26 cellular contexts compared by ENCODE assay signal in the genomic region with DNA sequence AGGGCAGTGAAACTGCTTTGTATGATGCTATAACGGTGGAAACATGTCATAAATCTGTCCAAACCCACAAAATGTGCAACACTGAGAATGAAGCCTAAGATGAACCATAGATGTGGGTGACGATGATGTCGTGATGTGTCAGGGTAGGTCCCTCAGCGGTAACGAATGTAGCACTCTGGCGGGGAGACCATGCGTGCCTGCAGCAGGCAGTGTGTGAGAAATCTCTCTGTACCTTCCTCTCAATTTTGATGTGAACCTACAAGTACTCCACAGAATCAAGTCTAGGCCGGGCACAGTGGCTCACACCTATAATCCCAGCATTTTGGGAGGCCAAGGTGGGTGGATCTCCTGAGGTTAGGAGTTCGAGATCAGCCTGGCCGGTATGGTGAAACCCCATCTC.
DNase-seq lines count a peak whose midpoint lies in the region; ATAC-seq and TF ChIP-seq lines count a peak whose summit lies in the region.
"Had no signal": no experiment of that assay in that cellular context is flagged by ENCODE, and none has a peak within 500 bp of the region (broad histone marks: within the 10 kb centered on the region; RNA-seq: fewer than 3 reads in every experiment).

No MANE protein-coding gene starts in this region.

- no peaks in the 10 kb centered on the region for H3K9me3 Mint-ChIP-seq in activated CD8-positive, alpha-beta T cell treated with anti-CD3 and anti-CD28 coated beads for 36 hours
- H3K9me3 Mint-ChIP-seq in activated CD8-positive, alpha-beta T cell treated with anti-CD3 and anti-CD28 coated beads, Interleukin-2, amount 10 ng/mL, durations not matched to agents 7 days and 5 days (ENCODE audit: insufficient read depth) = no peaks in the 10 kb centered on the region
- H3K9me3 Mint-ChIP-seq: CD8-positive, alpha-beta memory T cell had no signal

- TF ChIP-seq POLR2A in ovary (IDR thresholded peaks at IDR 0.05) = no peak

- 90 to 93% (median 93%) methylated on average over 10 of the region's 10 CpGs for WGBS in ovary, 3 donors

- no peaks in the 10 kb centered on the region for H3K27me3 Mint-ChIP-seq in activated CD8-positive, alpha-beta T cell treated with anti-CD3 and anti-CD28 coated beads for 36 hours
- no peaks in the 10 kb centered on the region for H3K27me3 Mint-ChIP-seq in activated CD8-positive, alpha-beta T cell treated with anti-CD3 and anti-CD28 coated beads, Interleukin-2, amount 10 ng/mL, durations not matched to agents 7 days and 5 days (ENCODE audit: low read depth)
- H3K27me3 Mint-ChIP-seq: B cell; CD8-positive, alpha-beta memory T cell; naive thymus-derived CD8-positive, alpha-beta T cell had no signal

- H3K4me1 ChIP-seq in upper lobe of right lung = no peaks in the 10 kb centered on the region
- H3K4me1 ChIP-seq in ovary (ENCODE audit: insufficient read depth) = no peaks in the 10 kb centered on the region
- H3K4me1 ChIP-seq: A549 had no signal

- H3K36me3 ChIP-seq in upper lobe of right lung (no peaks in the 10 kb centered on the region), ovary (no peaks in the 10 kb centered on the region)
- H3K36me3 ChIP-seq: vagina had no signal

- no peak overlapping the region for H3K4me3 Mint-ChIP-seq in activated CD8-positive, alpha-beta T cell treated with anti-CD3 and anti-CD28 coated beads for 36 hours
- H3K4me3 Mint-ChIP-seq in activated CD8-positive, alpha-beta T cell treated with anti-CD3 and anti-CD28 coated beads, Interleukin-2, amount 10 ng/mL, durations not matched to agents 7 days and 5 days = no peak overlapping the region
- H3K4me3 Mint-ChIP-seq: B cell; CD8-positive, alpha-beta memory T cell; naive thymus-derived CD8-positive, alpha-beta T cell; stimulated activated memory B cell treated with anti-CD40 and anti-IgM and Interleukin-4, amounts not matched to agents 10 μg/mL and 1 μg/mL and 100 μg/mL, for 72 hours had no signal

- CTCF ChIA-PET in activated CD8-positive, alpha-beta T cell treated with anti-CD3 and anti-CD28 coated beads for 36 hours (lab: Charles Lee) = interaction anchor here (0.6 kb wide), 1 partner anchor 349 kb away, joined by 3 read pairs; no protein-coding TSS in a partner anchor
- CTCF ChIA-PET in activated CD8-positive, alpha-beta T cell treated with anti-CD3 and anti-CD28 coated beads, Interleukin-2, amount 10 ng/mL, durations not matched to agents 7 days and 5 days (lab: Charles Lee) = interaction anchor here (1.2 kb wide), 1 partner anchor 348 kb away, joined by 3 read pairs; no protein-coding TSS in a partner anchor

- no peaks in the 10 kb centered on the region for H3K9me3 ChIP-seq in upper lobe of right lung
- no peaks in the 10 kb centered on the region for H3K9me3 ChIP-seq in ovary
- H3K9me3 ChIP-seq: A549, vagina had no signal

- POLR2A ChIA-PET in activated CD8-positive, alpha-beta T cell treated with anti-CD3 and anti-CD28 coated beads for 36 hours (lab: Charles Lee) = no interaction called here
- POLR2A ChIA-PET in activated CD8-positive, alpha-beta T cell treated with anti-CD3 and anti-CD28 coated beads, Interleukin-2, amount 10 ng/mL, durations not matched to agents 7 days and 5 days (lab: Charles Lee) = no interaction called here

- TF ChIP-seq EP300 in ovary (IDR thresholded peaks at IDR 0.05) = no peak

- intact Hi-C loops in activated CD8-positive, alpha-beta T cell treated with anti-CD3 and anti-CD28 coated beads for 36 hours (cut with micrococcal nuclease) = no loop called here
- intact Hi-C loops in upper lobe of right lung (cut with DNase I) (no loop called here), ovary (cut with DNase I) (no loop called here)

- no peaks in the 10 kb centered on the region for H3K36me3 Mint-ChIP-seq in activated CD8-positive, alpha-beta T cell treated with anti-CD3 and anti-CD28 coated beads for 36 hours (ENCODE audit: low read depth)
- no peaks in the 10 kb centered on the region for H3K36me3 Mint-ChIP-seq in activated CD8-positive, alpha-beta T cell treated with anti-CD3 and anti-CD28 coated beads, Interleukin-2, amount 10 ng/mL, durations not matched to agents 7 days and 5 days (ENCODE audit: low read depth)
- H3K36me3 Mint-ChIP-seq: stimulated activated memory B cell treated with anti-CD40 and anti-IgM and Interleukin-4, amounts not matched to agents 10 μg/mL and 1 μg/mL and 100 μg/mL, for 72 hours had no signal

- H3K27ac ChIP-seq in upper lobe of right lung (no peak overlapping the region), ovary (no peak overlapping the region)
- H3K27ac ChIP-seq: A549, coronary artery, vagina had no signal

- no peak overlapping the region for H3K4me3 ChIP-seq in upper lobe of right lung
- no peak overlapping the region for H3K4me3 ChIP-seq in ovary
- H3K4me3 ChIP-seq: A549, coronary artery, vagina had no signal

- H3K27me3 ChIP-seq in upper lobe of right lung = no peaks in the 10 kb centered on the region
- no peaks in the 10 kb centered on the region for H3K27me3 ChIP-seq in ovary
- H3K27me3 ChIP-seq: vagina had no signal

- DNase-seq in activated CD8-positive, alpha-beta T cell treated with anti-CD3 and anti-CD28 coated beads for 36 hours = peak; percentile 56
- no peak for DNase-seq in activated CD8-positive, alpha-beta T cell treated with anti-CD3 and anti-CD28 coated beads, Interleukin-2, amount 10 ng/mL, durations not matched to agents 7 days and 5 days
- peak; percentile 52 for DNase-seq in stimulated activated CD4-positive, alpha-beta T cell treated with anti-CD3 and anti-CD28 coated beads, Interleukin-1b, Interleukin-23, amount 100 ng/mL, for 48 hours
- DNase-seq in stimulated activated CD4-positive, alpha-beta T cell treated with anti-CD3 and anti-CD28 coated beads, Interleukin-4, amount 100 ng/mL, for 1 hour = no peak
- DNase-seq in mesenteric fat pad (ENCODE audit: low spot score) (peak; percentile 68), upper lobe of right lung (peak; percentile 17), ovary (no peak)
- DNase-seq: CD8-positive, alpha-beta memory T cell; DMS153; foreskin melanocyte; GDM1; hippocampal formation; midbrain; naive thymus-derived CD8-positive, alpha-beta T cell; NCI-H2081; NCI-H345; NCI-H774; OCI-M1; SHP77 treated with DMSO at 0.1 percent for 48 hours had no signal

- H3K27ac Mint-ChIP-seq in activated CD8-positive, alpha-beta T cell treated with anti-CD3 and anti-CD28 coated beads for 36 hours = no peak overlapping the region
- H3K27ac Mint-ChIP-seq in activated CD8-positive, alpha-beta T cell treated with anti-CD3 and anti-CD28 coated beads, Interleukin-2, amount 10 ng/mL, durations not matched to agents 7 days and 5 days = no peak overlapping the region
- H3K27ac Mint-ChIP-seq: B cell; CD8-positive, alpha-beta memory T cell; stimulated activated memory B cell treated with anti-CD40 and anti-IgM and Interleukin-4, amounts not matched to agents 10 μg/mL and 1 μg/mL and 100 μg/mL, for 72 hours had no signal

- H3K4me1 Mint-ChIP-seq in activated CD8-positive, alpha-beta T cell treated with anti-CD3 and anti-CD28 coated beads for 36 hours (ENCODE audit: low read depth) = peaks cover 2% of the 10 kb centered on the region
- H3K4me1 Mint-ChIP-seq in activated CD8-positive, alpha-beta T cell treated with anti-CD3 and anti-CD28 coated beads, Interleukin-2, amount 10 ng/mL, durations not matched to agents 7 days and 5 days (ENCODE audit: low read depth) = no peaks in the 10 kb centered on the region
- H3K4me1 Mint-ChIP-seq: B cell; CD8-positive, alpha-beta memory T cell; naive thymus-derived CD8-positive, alpha-beta T cell; stimulated activated memory B cell treated with anti-CD40 and anti-IgM and Interleukin-4, amounts not matched to agents 10 μg/mL and 1 μg/mL and 100 μg/mL, for 72 hours had no signal

- peak; percentile 80 for ATAC-seq in activated CD8-positive, alpha-beta T cell treated with anti-CD3 and anti-CD28 coated beads for 36 hours
- ATAC-seq in activated CD8-positive, alpha-beta T cell treated with anti-CD3 and anti-CD28 coated beads, Interleukin-2, amount 10 ng/mL, durations not matched to agents 7 days and 5 days = no peak
- ATAC-seq in upper lobe of right lung = no peak
- no peak for ATAC-seq in HG03135 (IDR thresholded peaks at IDR 0.05; ENCODE audit: unreplicated experiment)
- ATAC-seq: A549; esophagus mucosa; naive thymus-derived CD8-positive, alpha-beta T cell; stimulated activated memory B cell treated with anti-CD40 and anti-IgM and Interleukin-4, amounts not matched to agents 10 μg/mL and 1 μg/mL and 100 μg/mL, for 72 hours had no signal

- no peak for TF ChIP-seq CTCF in activated CD8-positive, alpha-beta T cell treated with anti-CD3 and anti-CD28 coated beads for 36 hours (IDR thresholded peaks at IDR 0.05)
- TF ChIP-seq CTCF in upper lobe of right lung (IDR thresholded peaks at IDR 0.05) = no peak
- TF ChIP-seq CTCF in ovary (IDR thresholded peaks at IDR 0.05) = no peak

Comparison
In these comparisons a context has a peak if more than half of its experiments do, and no peak if none do; other contexts are left out.
1. DNase-seq: peak in activated CD8-positive, alpha-beta T cell treated with anti-CD3 and anti-CD28 coated beads for 36 hours (single experiment), stimulated activated CD4-positive, alpha-beta T cell treated with anti-CD3 and anti-CD28 coated beads, Interleukin-1b, Interleukin-23, amount 100 ng/mL, for 48 hours (single experiment), mesenteric fat pad (single experiment) and upper lobe of right lung (single experiment); none in activated CD8-positive, alpha-beta T cell treated with anti-CD3 and anti-CD28 coated beads, Interleukin-2, amount 10 ng/mL, durations not matched to agents 7 days and 5 days (single experiment), stimulated activated CD4-positive, alpha-beta T cell treated with anti-CD3 and anti-CD28 coated beads, Interleukin-4, amount 100 ng/mL, for 1 hour (single experiment) and ovary (0 of 5).